1 cellular context compared by ENCODE assay signal in genomic region chr10:124235232-124235631, GRCh38.
TF ChIP-seq lines count a peak whose summit lies in the region.

No MANE protein-coding gene starts in this region.

TF ChIP-seq in GM12891, 5 proteins besides CTCF, POLR2A, EP300 and RAD21 (continued from another document):
- TF ChIP-seq SPI1 (IDR thresholded peaks at IDR 0.05; ENCODE audit: low read depth, low read length) (no peak), PAX5 (IDR thresholded peaks at IDR 0.05; ENCODE audit: insufficient read depth, low read length, severe bottlenecking) (no peak), POU2F2 (IDR thresholded peaks at IDR 0.05; ENCODE audit: low read depth, low read length) (no peak), TAF1 (IDR thresholded peaks at IDR 0.05; ENCODE audit: low read depth, low read length) (no peak)
